Comparison of ENCODE assay signal across 24 cellular contexts in genomic region chr13:91203430-91203829, GRCh38.
DNase-seq lines count a peak whose midpoint lies in the region; ATAC-seq and TF ChIP-seq lines count a peak whose summit lies in the region.
"Had no signal": no experiment of that assay in that cellular context is flagged by ENCODE, and none has a peak within 500 bp of the region (broad histone marks: within the 10 kb centered on the region; RNA-seq: fewer than 3 reads in every experiment).

No MANE protein-coding gene starts in this region.

- BruUV-seq in Caco-2 (replicated peaks; lab: Mats Ljungman, UMichigan) = no TSS peak

- H3K27ac Mint-ChIP-seq in Caco-2 (ENCODE audit: unreplicated experiment) = peak overlapping the region; percentile 48
- H3K27ac Mint-ChIP-seq: memory B cell; naive thymus-derived CD4-positive, alpha-beta T cell; stimulated activated effector memory CD8-positive, alpha-beta T cell treated with anti-CD3 and anti-CD28 coated beads, Interleukin-12 subunit alpha, Interleukin-12 subunit beta, amount 100 ng/mL, for 72 hours; T-cell had no signal

- H3K36me3 ChIP-seq in Caco-2 (ENCODE audit: control insufficient read depth, insufficient read depth, low read length) (no peaks in the 10 kb centered on the region), HUES6 (ENCODE audit: control insufficient read depth, insufficient read depth, low read length) (no peaks in the 10 kb centered on the region), iPS-18a (ENCODE audit: control insufficient read depth, low read depth, low read length) (no peaks in the 10 kb centered on the region)
- H3K36me3 ChIP-seq: BE2C, suprapubic skin had no signal

- POLR2A ChIA-PET in Caco-2 (lab: Charles Lee) = no interaction called here

- H3K4me1 Mint-ChIP-seq in Caco-2 (ENCODE audit: low read depth, unreplicated experiment) = peaks cover 26% of the 10 kb centered on the region
- H3K4me1 Mint-ChIP-seq: memory B cell; naive thymus-derived CD4-positive, alpha-beta T cell; stimulated activated effector memory CD8-positive, alpha-beta T cell treated with anti-CD3 and anti-CD28 coated beads, Interleukin-12 subunit alpha, Interleukin-12 subunit beta, amount 100 ng/mL, for 72 hours; T-cell had no signal

- DNase-seq in Caco-2 (no peak), NCI-H69 (lab: John Stamatoyannopoulos, UW) (peak; percentile 97), SW480 (ENCODE audit: low spot score) (no peak), NAMALWA (ENCODE audit: low spot score) (no peak)
- no peak for DNase-seq in stimulated activated CD4-positive, alpha-beta T cell treated with anti-CD3 and anti-CD28 coated beads, Interleukin-12 subunit alpha, Interleukin-12 subunit beta, amount 100 ng/mL, for 4 hours
- DNase-seq: activated gamma-delta T cell; BE2C; glutamatergic neuron; HCEC 1CT; kidney glomerular epithelial cell; naive thymus-derived CD4-positive, alpha-beta T cell; NCI-H1694; NCI-H446; T-cell had no signal

- H3K27ac ChIP-seq in HUES6 (ENCODE audit: low read depth, low read length) (0 out of 2 replicates have a peak overlapping the region, but pooled peaks have one; percentile 25), iPS-18a (ENCODE audit: low read length) (peak overlapping the region; percentile 33)
- H3K27ac ChIP-seq: epithelial cell of prostate, HL-60, suprapubic skin had no signal

- no peak overlapping the region for H3K4me3 Mint-ChIP-seq in Caco-2 (ENCODE audit: unreplicated experiment)
- H3K4me3 Mint-ChIP-seq: memory B cell; naive thymus-derived CD4-positive, alpha-beta T cell; stimulated activated effector memory CD8-positive, alpha-beta T cell treated with anti-CD3 and anti-CD28 coated beads, Interleukin-12 subunit alpha, Interleukin-12 subunit beta, amount 100 ng/mL, for 72 hours; T-cell had no signal

- no peak overlapping the region for H3K4me3 ChIP-seq in Caco-2 (ENCODE audit: low read depth, low read length)
- no peak overlapping the region for H3K4me3 ChIP-seq in HUES6 (ENCODE audit: low read depth, low read length)
- H3K4me3 ChIP-seq in iPS-18a (ENCODE audit: low read length) = peak overlapping the region; percentile 11
- H3K4me3 ChIP-seq: smooth muscle cell, suprapubic skin had no signal

- H3K9me3 Mint-ChIP-seq in Caco-2 (ENCODE audit: unreplicated experiment) = no peaks in the 10 kb centered on the region
- H3K9me3 Mint-ChIP-seq: memory B cell; naive thymus-derived CD4-positive, alpha-beta T cell; stimulated activated effector memory CD8-positive, alpha-beta T cell treated with anti-CD3 and anti-CD28 coated beads, Interleukin-12 subunit alpha, Interleukin-12 subunit beta, amount 100 ng/mL, for 72 hours; T-cell had no signal

- peak overlapping the region; percentile 2 for H3K9ac ChIP-seq in HUES6 (ENCODE audit: low read length)
- no peak overlapping the region for H3K9ac ChIP-seq in iPS-18a (ENCODE audit: low read length)

- no peak for TF ChIP-seq CTCF in Caco-2 (IDR thresholded peaks at IDR 0.05; ENCODE audit: insufficient read depth in 1 of 2, low read depth in 1 of 2, low read length in 1 of 2, severe bottlenecking in 1 of 2, unreplicated experiment in 1 of 2)

- no peak for ATAC-seq in HG03469 (IDR thresholded peaks at IDR 0.05; ENCODE audit: unreplicated experiment)
- ATAC-seq: naive thymus-derived CD4-positive, alpha-beta T cell; Panc1; stimulated activated effector memory CD8-positive, alpha-beta T cell treated with anti-CD3 and anti-CD28 coated beads, Interleukin-12 subunit alpha, Interleukin-12 subunit beta, amount 100 ng/mL, for 72 hours; T-cell had no signal

- intact Hi-C loops in Caco-2 (cut with micrococcal nuclease; ENCODE audit: unreplicated experiment) = loop anchor here (1.0 kb wide), 2 partner anchors 10 to 21 kb away; no protein-coding TSS in a partner anchor

- H3K4me1 ChIP-seq in Caco-2 = peaks cover 17% of the 10 kb centered on the region
- H3K4me1 ChIP-seq in HUES6 (ENCODE audit: control insufficient read depth, insufficient read depth, low read length) = peaks cover 14% of the 10 kb centered on the region
- peaks cover 23% of the 10 kb centered on the region for H3K4me1 ChIP-seq in iPS-18a (ENCODE audit: control insufficient read depth, low read depth, low read length)
- H3K4me1 ChIP-seq: BE2C, suprapubic skin had no signal

- no peaks in the 10 kb centered on the region for H3K36me3 Mint-ChIP-seq in Caco-2 (ENCODE audit: insufficient read depth, unreplicated experiment)
- H3K36me3 Mint-ChIP-seq: memory B cell; naive thymus-derived CD4-positive, alpha-beta T cell; stimulated activated effector memory CD8-positive, alpha-beta T cell treated with anti-CD3 and anti-CD28 coated beads, Interleukin-12 subunit alpha, Interleukin-12 subunit beta, amount 100 ng/mL, for 72 hours; T-cell had no signal

- H3K27me3 Mint-ChIP-seq in Caco-2 (ENCODE audit: insufficient read depth, unreplicated experiment) = no peaks in the 10 kb centered on the region

- CTCF ChIA-PET in Caco-2 (lab: Charles Lee) = interaction anchor here (0.6 to 1.2 kb wide), 5 partner anchors 9 to 579 kb away, joined by 3 to 6 read pairs (median 3); no protein-coding TSS in a partner anchor

- H3K27me3 ChIP-seq in Caco-2 (replicated peaks; ENCODE audit: control insufficient read depth, insufficient read depth, low read length) (no peaks in the 10 kb centered on the region), HUES6 (ENCODE audit: control insufficient read depth, insufficient read depth, low read length) (no peaks in the 10 kb centered on the region), iPS-18a (ENCODE audit: control insufficient read depth, insufficient read depth, low read length) (no peaks in the 10 kb centered on the region)
- H3K27me3 ChIP-seq: BE2C, suprapubic skin had no signal

- H3K9me3 ChIP-seq in Caco-2 = no peaks in the 10 kb centered on the region
- no peaks in the 10 kb centered on the region for H3K9me3 ChIP-seq in HUES6 (ENCODE audit: control insufficient read depth, insufficient read depth, low read depth, low read length)
- H3K9me3 ChIP-seq in iPS-18a (ENCODE audit: control insufficient read depth, low read depth, low read length) = no peaks in the 10 kb centered on the region
- H3K9me3 ChIP-seq: BE2C, suprapubic skin had no signal
